ENCODE assay signal across 18 cellular contexts in genomic region chr15:28264166-28264565, GRCh38.
"Had no signal": no experiment of that assay in that cellular context is flagged by ENCODE, and none has a peak within 500 bp of the region (broad histone marks: within the 10 kb centered on the region; RNA-seq: fewer than 3 reads in every experiment).

No MANE protein-coding gene starts in this region.

- ATAC-seq: gastrocnemius medialis; mucosa of descending colon; natural killer cell; stimulated activated naive CD8-positive, alpha-beta T cell treated with anti-CD3 and anti-CD28 coated beads, Interleukin-15, Interleukin-2, amounts not matched to agents 100 U/mL and 50 U/mL, for 24 hours had no signal

- H3K4me1 ChIP-seq: colonic mucosa, suprapubic skin, thyroid gland had no signal

- H3K27ac ChIP-seq: colonic mucosa, gastrocnemius medialis, heart right ventricle, right atrium auricular region, sigmoid colon, suprapubic skin, thyroid gland had no signal

- H3K4me3 Mint-ChIP-seq: natural killer cell, neural crest cell, type B pancreatic cell had no signal

- H3K27ac Mint-ChIP-seq: natural killer cell, type B pancreatic cell had no signal

- H3K9me3 Mint-ChIP-seq: natural killer cell, neural crest cell, type B pancreatic cell had no signal

- H3K9me3 ChIP-seq: colonic mucosa, gastrocnemius medialis, heart right ventricle, mucosa of descending colon, right atrium auricular region, sigmoid colon, suprapubic skin, thyroid gland had no signal

- DNase-seq: colonic mucosa; dermis blood vessel endothelial cell; gastrocnemius medialis; heart right ventricle; hypothalamus; kidney glomerular epithelial cell; mammary epithelial cell; mucosa of descending colon; natural killer cell; sigmoid colon; small intestine; stimulated activated CD4-positive, alpha-beta T cell treated with anti-CD3 and anti-CD28 coated beads, Interleukin-12 subunit alpha, Interleukin-12 subunit beta, amount 100 ng/mL, for 4 hours; stimulated activated naive CD8-positive, alpha-beta T cell treated with anti-CD3 and anti-CD28 coated beads, Interleukin-15, Interleukin-2, amounts not matched to agents 100 U/mL and 50 U/mL, for 24 hours; thyroid gland had no signal

- H3K4me3 ChIP-seq: colonic mucosa, gastrocnemius medialis, heart right ventricle, mucosa of descending colon, right atrium auricular region, sigmoid colon, suprapubic skin, thyroid gland had no signal

- H3K27me3 ChIP-seq: colonic mucosa, gastrocnemius medialis, heart right ventricle, right atrium auricular region, sigmoid colon, suprapubic skin, thyroid gland had no signal

- H3K27me3 Mint-ChIP-seq: type B pancreatic cell had no signal
